Comparison of ENCODE assay signal across 10 cellular contexts in genomic region chr1:43207229-43207853, GRCh38. TPM values are rescaled to one million over a fixed set of nuclear protein-coding genes. Genes with fewer than 3 reads are reported as not detected.
DNase-seq lines count a peak whose midpoint lies in the region; ATAC-seq lines count a peak whose summit lies in the region.
"Had no signal": no experiment of that assay in that cellular context is flagged by ENCODE, and none has a peak within 500 bp of the region (broad histone marks: within the 10 kb centered on the region; RNA-seq: fewer than 3 reads in every experiment).

No MANE protein-coding gene starts in this region.

- peak overlapping the region; percentile 71 to 82 for H2BK12ac ChIP-seq in mesenchymal stem cell (ENCODE audit: low read length in 2 of 2)

- H2AFZ ChIP-seq in ACC112 (ENCODE audit: low read length, unreplicated experiment) (no peak overlapping the region), mesenchymal stem cell (ENCODE audit: low read depth, low read length) (peak overlapping the region; percentile 48)

- H3K23ac ChIP-seq in mesenchymal stem cell (ENCODE audit: low read length in 2 of 2) = peak overlapping the region in 1 of 2 experiments; percentile 51

- no peaks in the 10 kb centered on the region for H3K79me2 ChIP-seq in ACC112 (ENCODE audit: control insufficient read depth, insufficient read depth, low read length, unreplicated experiment)

- H3K4ac ChIP-seq in mesenchymal stem cell (ENCODE audit: low read depth in 1 of 2, low read length in 2 of 2) = peak overlapping the region; percentile 83 to 94

- ATAC-seq in HG02678 (IDR thresholded peaks at IDR 0.05; ENCODE audit: unreplicated experiment) = no peak

- peak overlapping the region; percentile 48 to 94 for H3K18ac ChIP-seq in mesenchymal stem cell (ENCODE audit: low read depth in 1 of 2, low read length in 2 of 2)

- DNase-seq in mesenchymal stem cell (peak; percentile 92), NCI-H526 treated with DMSO at 0.1 percent for 48 hours (lab: John Stamatoyannopoulos, UW) (no peak), germinal center (ENCODE audit: low spot score) (no peak), OCI-M1 (lab: John Stamatoyannopoulos, UW) (no peak)
- DNase-seq: activated CD4-positive, CD25-positive, alpha-beta regulatory T cell; NCI-H526 had no signal

- peak overlapping the region; percentile 69 for H2BK120ac ChIP-seq in mesenchymal stem cell (ENCODE audit: low read depth, low read length)

- WGBS in HUES64 = 92% methylated on average over 12 of the region's 12 CpGs
- 95% methylated on average over 12 of the region's 12 CpGs for WGBS in ectodermal cell, 2 experiments
- WGBS in mesenchymal stem cell = 10% methylated on average over 11 of the region's 12 CpGs

- H3K14ac ChIP-seq in mesenchymal stem cell (ENCODE audit: low read length in 2 of 2) = peak overlapping the region in 1 of 2 experiments; percentile 83

- no peaks in the 10 kb centered on the region for H3K9me3 ChIP-seq in HUES64 (ENCODE audit: insufficient read depth, low read depth, low read length)
- no peaks in the 10 kb centered on the region for H3K9me3 ChIP-seq in ectodermal cell (ENCODE audit: control insufficient read depth, low read length)
- H3K9me3 ChIP-seq in mesenchymal stem cell (ENCODE audit: control insufficient read depth, low read length) = no peaks in the 10 kb centered on the region

- peak overlapping the region; percentile 90 for H2BK5ac ChIP-seq in mesenchymal stem cell (ENCODE audit: low read depth, low read length, poor library complexity, severe bottlenecking)

- H3K79me1 ChIP-seq in mesenchymal stem cell (replicated peaks; ENCODE audit: low read length, poor library complexity, severe bottlenecking) = no peaks in the 10 kb centered on the region

- H3K9ac ChIP-seq in HUES64 (ENCODE audit: low read depth, low read length) (peak overlapping the region; percentile 56; the same call in 1 of the 2 replicates), mesenchymal stem cell (ENCODE audit: low read length) (peak overlapping the region; percentile 64)

- H3K4me2 ChIP-seq in mesenchymal stem cell (ENCODE audit: low read length, poor library complexity, severe bottlenecking) = peak overlapping the region; percentile 18

- peaks cover 28% of the 10 kb centered on the region for H3K4me1 ChIP-seq in ACC112 (ENCODE audit: control insufficient read depth, insufficient read depth, low read length, unreplicated experiment)
- peaks cover 19% of the 10 kb centered on the region for H3K4me1 ChIP-seq in HUES64 (ENCODE audit: insufficient read depth, low read length)
- H3K4me1 ChIP-seq in ectodermal cell (ENCODE audit: control insufficient read depth, insufficient read depth, low read length) = peaks cover 6% of the 10 kb centered on the region
- H3K4me1 ChIP-seq in mesenchymal stem cell (ENCODE audit: control insufficient read depth, insufficient read depth, low read depth, low read length) = peaks cover 19% of the 10 kb centered on the region

- peak overlapping the region; percentile 99 for H4K8ac ChIP-seq in mesenchymal stem cell (ENCODE audit: low read length)

- 0 out of 2 replicates have a peak, but pooled peaks cover 2% of the 10 kb centered on the region for H3K36me3 ChIP-seq in ACC112 (ENCODE audit: insufficient read depth, low read length)
- H3K36me3 ChIP-seq in HUES64 (ENCODE audit: insufficient read depth, low read length) = no peaks in the 10 kb centered on the region
- no peaks in the 10 kb centered on the region for H3K36me3 ChIP-seq in ectodermal cell (ENCODE audit: control insufficient read depth, insufficient read depth, low read length)
- no peaks in the 10 kb centered on the region for H3K36me3 ChIP-seq in mesenchymal stem cell (ENCODE audit: control insufficient read depth in 1 of 2, insufficient read depth in 2 of 2, low read depth in 1 of 2, low read length in 2 of 2)

- peak overlapping the region; percentile 98 for H4K91ac ChIP-seq in mesenchymal stem cell (ENCODE audit: low read length)

- H3K4me3 ChIP-seq in ACC112 (ENCODE audit: low read depth, low read length) (peak overlapping the region; percentile 17; the same call in 1 of the 2 replicates), HUES64 (ENCODE audit: low read length) (peak overlapping the region; percentile 8; the same call in 1 of the 2 replicates), ectodermal cell (ENCODE audit: insufficient read depth, low read depth, low read length) (no peak overlapping the region), mesenchymal stem cell (ENCODE audit: insufficient read depth in 1 of 2, low read depth in 1 of 2, low read length in 2 of 2) (peak overlapping the region in 1 of 2 experiments; percentile 17)

- no peaks in the 10 kb centered on the region for H3K27me3 ChIP-seq in ACC112 (ENCODE audit: insufficient read depth, low read length)
- H3K27me3 ChIP-seq in HUES64 (ENCODE audit: insufficient read depth, low read length) = no peaks in the 10 kb centered on the region
- no peaks in the 10 kb centered on the region for H3K27me3 ChIP-seq in ectodermal cell (ENCODE audit: control insufficient read depth, insufficient read depth, low read length, poor library complexity, severe bottlenecking)
- no peaks in the 10 kb centered on the region for H3K27me3 ChIP-seq in mesenchymal stem cell (ENCODE audit: control insufficient read depth in 1 of 2, insufficient read depth in 1 of 2, low read length in 2 of 2)

- peak overlapping the region; percentile 96 for H3K27ac ChIP-seq in ACC112 (ENCODE audit: low read depth, low read length)
- peak overlapping the region; percentile 92 for H3K27ac ChIP-seq in HUES64 (ENCODE audit: low read depth, low read length)
- H3K27ac ChIP-seq in ectodermal cell (ENCODE audit: insufficient read depth, low read depth, low read length, poor library complexity, severe bottlenecking) = peak overlapping the region; percentile 9
- H3K27ac ChIP-seq in mesenchymal stem cell (ENCODE audit: low read length, poor library complexity, severe bottlenecking) = peak overlapping the region; percentile 100

- H2BK15ac ChIP-seq in mesenchymal stem cell (ENCODE audit: low read depth, poor library complexity, severe bottlenecking) = no peak overlapping the region

- H2AK5ac ChIP-seq in mesenchymal stem cell (ENCODE audit: low read length, severe bottlenecking) = peak overlapping the region; percentile 94

RNA-seq across cellular contexts. Expression of gene CFAP57, which starts 35.2 kb away (rescaled TPM):
- 0.35 TPM for polyA plus RNA-seq in HUES64 (2013, experiment 1 of 2)
- 0.38 TPM for polyA plus RNA-seq in HUES64 (2013, experiment 2 of 2)
- polyA plus RNA-seq in ectodermal cell (2013, experiment 1 of 4) = 2.0 TPM
- 1.8 TPM for polyA plus RNA-seq in ectodermal cell (2013, experiment 2 of 4)
- polyA plus RNA-seq in ectodermal cell (2013, experiment 3 of 4) = 1.2 TPM
- polyA plus RNA-seq in ectodermal cell (2013, experiment 4 of 4) = 2.0 TPM
- 0.14 TPM for polyA plus RNA-seq in mesenchymal stem cell (2013, experiment 1 of 2)
- 0.14 TPM for polyA plus RNA-seq in mesenchymal stem cell (2013, experiment 2 of 2)

RNA-seq across cellular contexts. Expression of gene EBNA1BP2, which starts 35.3 kb away (rescaled TPM):
- polyA plus RNA-seq in HUES64 (2013, experiment 1 of 2) = 114 TPM
- polyA plus RNA-seq in HUES64 (2013, experiment 2 of 2) = 98.3 TPM
- 72.6 TPM for polyA plus RNA-seq in ectodermal cell (2013, experiment 1 of 4)
- 65.3 TPM for polyA plus RNA-seq in ectodermal cell (2013, experiment 2 of 4)
- polyA plus RNA-seq in ectodermal cell (2013, experiment 3 of 4) = 65.6 TPM
- 68.2 TPM for polyA plus RNA-seq in ectodermal cell (2013, experiment 4 of 4)
- polyA plus RNA-seq in mesenchymal stem cell (2013, experiment 1 of 2) = 64.4 TPM
- polyA plus RNA-seq in mesenchymal stem cell (2013, experiment 2 of 2) = 65.5 TPM

Comparison
In these comparisons a context has a peak if more than half of its experiments do, and no peak if none do; other contexts are left out.
1. H3K27ac ChIP-seq: peak in every context shown above with its lines; median percentile 100 in mesenchymal stem cell; 96 in ACC112; 92 in HUES64; 9 in ectodermal cell.